In the genomic region with DNA sequence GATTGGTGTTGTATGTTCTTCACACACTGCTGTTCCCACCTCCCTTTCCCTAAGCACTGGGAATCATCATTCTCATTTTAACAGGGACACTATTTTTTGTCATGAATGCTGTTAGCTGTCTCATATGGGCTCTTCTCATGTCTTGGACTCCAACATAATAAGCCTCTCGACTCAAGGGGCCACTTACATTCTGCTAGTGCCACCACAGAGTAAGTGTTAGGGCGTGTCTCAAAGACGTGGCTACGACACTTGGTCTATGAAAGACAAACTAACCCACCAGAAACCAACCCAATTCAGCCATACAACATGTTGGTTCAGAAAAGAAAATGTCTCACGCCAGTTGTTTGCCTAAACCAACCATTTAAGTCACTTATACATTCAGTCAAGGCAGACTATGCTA, we compare ENCODE assay signal across 28 cellular contexts.
"Had no signal": no experiment of that assay in that cellular context is flagged by ENCODE, and none has a peak within 500 bp of the region (broad histone marks: within the 10 kb centered on the region; RNA-seq: fewer than 3 reads in every experiment).

No MANE protein-coding gene starts in this region.

- H3K27ac Mint-ChIP-seq: activated CD4-positive, alpha-beta T cell treated with anti-CD3 and anti-CD28 coated beads, Interleukin-2, amount 10 ng/mL, durations not matched to agents 24 days and 14 days; activated CD8-positive, alpha-beta T cell treated with anti-CD3 and anti-CD28 coated beads for 36 hours; activated naive CD4-positive, alpha-beta T cell treated with anti-CD3 and anti-CD28 coated beads for 36 hours; activated naive CD4-positive, alpha-beta T cell treated with anti-CD3 and anti-CD28 coated beads, Interleukin-2, amount 50 U/mL, for 72 hours; activated T-cell treated with anti-CD3 and anti-CD28 coated beads, Interleukin-2, amount 50 U/mL, for 24 hours; T-helper 1 cell treated with Interleukin-12 subunit alpha and Interleukin-12 subunit beta and Interleukin-4 antibody, amounts not matched to agents 30 μg/mL and 1 μg/mL, for 36 hours; T-helper 2 cell treated with Interferon-gamma antibody and Interleukin-4, amounts not matched to agents 5 μg/mL and 100 μg/mL, for 36 hours had no signal

- H3K36me3 ChIP-seq: adrenal gland, breast epithelium, SJSA1 had no signal

- H3K4me3 ChIP-seq: adrenal gland, body of pancreas, breast epithelium, Peyer's patch, SJSA1 had no signal

- H3K4me1 Mint-ChIP-seq: activated CD4-positive, alpha-beta T cell treated with anti-CD3 and anti-CD28 coated beads, Interleukin-2, amount 10 ng/mL, durations not matched to agents 24 days and 14 days had no signal

- H3K27me3 Mint-ChIP-seq: activated CD4-positive, alpha-beta T cell treated with anti-CD3 and anti-CD28 coated beads, Interleukin-2, amount 10 ng/mL, durations not matched to agents 24 days and 14 days; activated CD8-positive, alpha-beta T cell treated with anti-CD3 and anti-CD28 coated beads for 36 hours; activated T-cell treated with anti-CD3 and anti-CD28 coated beads, Interleukin-2, amount 50 U/mL, for 24 hours had no signal

- H3K27me3 ChIP-seq: adrenal gland, body of pancreas, breast epithelium, Peyer's patch, SJSA1 had no signal

- DNase-seq: activated CD4-positive, alpha-beta T cell treated with anti-CD3 and anti-CD28 coated beads, Interleukin-2, amount 10 ng/mL, durations not matched to agents 24 days and 14 days; activated CD4-positive, alpha-beta T cell treated with anti-CD3 and anti-CD28 coated beads, Interleukin-2, amount 50 U/mL, for 4 hours; activated CD8-positive, alpha-beta T cell treated with anti-CD3 and anti-CD28 coated beads for 36 hours; activated gamma-delta T cell treated with Interleukin-2 at 50 U/mL for 16 hours; activated naive CD4-positive, alpha-beta T cell treated with anti-CD3 and anti-CD28 coated beads for 36 hours; activated T-cell treated with anti-CD3 and anti-CD28 coated beads, Interleukin-2, amount 50 U/mL, for 24 hours; adrenal gland; body of pancreas; NCI-H1092 treated with DMSO at 0.1 percent for 48 hours; NCI-H146; NCI-H1930; NCI-H2081 treated with DMSO at 0.1 percent for 48 hours; NCI-H2171; NCI-H510A; NCI-H526; NCI-H748 treated with DMSO at 0.1 percent for 48 hours; NK-92 treated with Interleukin-12 subunit alpha and Interleukin-12 subunit beta, amount 100 ng/mL, for 24 hours; PC-3; Peyer's patch; RPMI8226; SHP77 treated with DMSO at 0.1 percent for 48 hours; SK-N-SH had no signal

- H3K9me3 ChIP-seq: adrenal gland, body of pancreas, breast epithelium, Peyer's patch, SJSA1, SK-N-SH had no signal

- H3K4me3 Mint-ChIP-seq: activated CD4-positive, alpha-beta T cell treated with anti-CD3 and anti-CD28 coated beads, Interleukin-2, amount 10 ng/mL, durations not matched to agents 24 days and 14 days; activated CD8-positive, alpha-beta T cell treated with anti-CD3 and anti-CD28 coated beads for 36 hours; activated naive CD4-positive, alpha-beta T cell treated with anti-CD3 and anti-CD28 coated beads for 36 hours; activated T-cell treated with anti-CD3 and anti-CD28 coated beads, Interleukin-2, amount 50 U/mL, for 24 hours; T-helper 1 cell treated with Interleukin-12 subunit alpha and Interleukin-12 subunit beta and Interleukin-4 antibody, amounts not matched to agents 30 μg/mL and 1 μg/mL, for 36 hours; T-helper 2 cell treated with Interferon-gamma antibody and Interleukin-4, amounts not matched to agents 5 μg/mL and 100 μg/mL, for 36 hours had no signal

- H3K4me1 ChIP-seq: breast epithelium, Peyer's patch, SJSA1 had no signal

- H3K27ac ChIP-seq: adrenal gland, body of pancreas, breast epithelium, KMS-11, Peyer's patch, SJSA1 had no signal

- H3K9me3 Mint-ChIP-seq: activated CD4-positive, alpha-beta T cell treated with anti-CD3 and anti-CD28 coated beads, Interleukin-2, amount 10 ng/mL, durations not matched to agents 24 days and 14 days; activated CD8-positive, alpha-beta T cell treated with anti-CD3 and anti-CD28 coated beads for 36 hours; activated naive CD4-positive, alpha-beta T cell treated with anti-CD3 and anti-CD28 coated beads for 36 hours; activated naive CD4-positive, alpha-beta T cell treated with anti-CD3 and anti-CD28 coated beads, Interleukin-2, amount 50 U/mL, for 72 hours; activated T-cell treated with anti-CD3 and anti-CD28 coated beads, Interleukin-2, amount 50 U/mL, for 24 hours; T-helper 1 cell treated with Interleukin-12 subunit alpha and Interleukin-12 subunit beta and Interleukin-4 antibody, amounts not matched to agents 30 μg/mL and 1 μg/mL, for 36 hours; T-helper 2 cell treated with Interferon-gamma antibody and Interleukin-4, amounts not matched to agents 5 μg/mL and 100 μg/mL, for 36 hours had no signal

- ATAC-seq: activated CD8-positive, alpha-beta T cell treated with anti-CD3 and anti-CD28 coated beads for 36 hours; activated naive CD4-positive, alpha-beta T cell treated with anti-CD3 and anti-CD28 coated beads, Interleukin-2, amount 50 U/mL, for 72 hours; body of pancreas; PC-3 had no signal
